Comparison of ENCODE assay signal across 8 cellular contexts in the genomic region with DNA sequence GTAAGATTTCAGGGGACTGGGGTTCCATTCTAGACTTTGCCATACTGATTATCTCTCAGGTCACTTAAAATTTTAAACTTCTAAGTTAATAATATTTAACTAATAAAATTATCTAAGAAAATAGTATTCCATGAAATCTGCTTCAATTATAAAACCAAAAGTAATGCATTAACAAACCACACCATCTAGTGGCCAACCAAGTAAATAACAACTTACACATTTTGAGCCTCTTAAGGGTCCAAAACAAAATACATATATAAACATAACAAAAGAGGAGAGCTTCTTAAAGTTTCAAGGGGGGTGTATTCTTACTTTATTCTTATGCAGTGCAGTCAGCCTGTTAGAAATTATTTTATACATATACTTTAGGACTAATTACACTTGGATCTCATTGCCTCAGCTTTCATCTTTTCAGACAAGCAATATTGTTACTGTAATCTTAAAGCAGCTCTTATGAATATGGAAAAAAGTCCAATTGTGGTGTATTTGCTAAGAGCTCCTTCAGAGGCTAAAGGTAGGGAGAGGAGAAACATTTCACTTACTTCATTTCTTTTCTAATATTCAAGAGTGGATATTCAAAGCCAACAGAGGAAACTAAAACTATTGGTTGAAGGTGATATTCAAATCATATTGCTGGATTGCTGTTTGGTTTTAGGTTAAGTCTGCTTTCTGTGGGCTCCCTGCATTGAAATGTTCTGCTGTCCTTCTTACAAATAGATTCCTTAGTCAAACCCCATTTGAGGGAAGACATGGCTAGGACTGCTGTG.
DNase-seq lines count a peak whose midpoint lies in the region; ATAC-seq and TF ChIP-seq lines count a peak whose summit lies in the region.

No MANE protein-coding gene starts in this region.

- peak; percentile 14 for DNase-seq in AG20443 (ENCODE audit: low spot score)
- DNase-seq in NCI-H526 treated with DMSO at 0.1 percent for 48 hours (lab: John Stamatoyannopoulos, UW) = peak; percentile 17
- DNase-seq in cerebellar cortex (ENCODE audit: low spot score) = peak; percentile 51
- DNase-seq in mesothelial cell of epicardium (ENCODE audit: low spot score in 2 of 2, unreplicated experiment in 2 of 2) = no peak
- DNase-seq in islet precursor cell = no peak
- no peak for DNase-seq in stimulated activated naive CD4-positive, alpha-beta T cell treated with Interleukin-2 at 50 U/mL for 16 hours (lab: John Stamatoyannopoulos, UW)

- no peak overlapping the region for H3K27ac Mint-ChIP-seq in mesothelial cell of epicardium

- H3K27me3 Mint-ChIP-seq in mesothelial cell of epicardium (ENCODE audit: low read depth) = no peaks in the 10 kb centered on the region

- TF ChIP-seq CTCF in mesothelial cell of epicardium (IDR thresholded peaks at IDR 0.05; ENCODE audit: unreplicated experiment) = peak; percentile 71

- H3K4me3 Mint-ChIP-seq in mesothelial cell of epicardium = no peak overlapping the region

- no peaks in the 10 kb centered on the region for H3K4me1 Mint-ChIP-seq in mesothelial cell of epicardium

- TF ChIP-seq POLR2A in GM18505 (IDR thresholded peaks at IDR 0.05; ENCODE audit: borderline replicate concordance, extremely low read depth, insufficient read depth, insufficient read length) = no peak

- peak; percentile 20 for ATAC-seq in GM18505 (IDR thresholded peaks at IDR 0.05; ENCODE audit: unreplicated experiment)
- peak; percentile 23 for ATAC-seq in HG02884 (IDR thresholded peaks at IDR 0.05; ENCODE audit: unreplicated experiment)

- H3K9me3 Mint-ChIP-seq in mesothelial cell of epicardium = no peaks in the 10 kb centered on the region

- peaks cover 4% of the 10 kb centered on the region for H3K36me3 Mint-ChIP-seq in mesothelial cell of epicardium

Comparison
In these comparisons a context has a peak if more than half of its experiments do, and no peak if none do; other contexts are left out.
1. DNase-seq: peak in AG20443 (single experiment), NCI-H526 treated with DMSO at 0.1 percent for 48 hours (single experiment) and cerebellar cortex (single experiment); none in mesothelial cell of epicardium (0 of 2), islet precursor cell (single experiment) and stimulated activated naive CD4-positive, alpha-beta T cell treated with Interleukin-2 at 50 U/mL for 16 hours (single experiment).